1 cellular context compared by ENCODE assay signal in genomic region chr6:28349892-28350737, GRCh38.
TF ChIP-seq lines count a peak whose summit lies in the region.

Gene ZKSCAN3 (plus strand): TSS chr6:28349947. CDS start chr6:28359587, 9,640 bp downstream.

TF ChIP-seq in K562, 482 proteins besides CTCF, POLR2A, EP300 and RAD21 (continued from another document and continues in another):
- TF ChIP-seq MNT (conservative IDR thresholded peaks at IDR 0.05) (peak in 1 of 2 experiments; percentile 78; a peak in 2 of 4 replicates), GABPA (tag; conservative IDR thresholded peaks at IDR 0.05; ENCODE audit: low read depth) (peak; percentile 96), ZBTB33 (CRISPR knock-in tag; IDR thresholded peaks at IDR 0.05) (peak; percentile 46; the same call in 1 of the 2 replicates), ZNF316 (IDR thresholded peaks at IDR 0.05) (peak; percentile 72), PHB2 (IDR thresholded peaks at IDR 0.05; ENCODE audit: low read depth) (peak; percentile 50; the same call in 1 of the 2 replicates), PKNOX1 (IDR thresholded peaks at IDR 0.05) (no peak), ZNF311 (CRISPR knock-in tag; IDR thresholded peaks at IDR 0.05) (no peak), MTA3 (IDR thresholded peaks at IDR 0.05; ENCODE audit: borderline replicate concordance) (peak; percentile 91), CTBP1 (IDR thresholded peaks at IDR 0.05; ENCODE audit: borderline replicate concordance) (peak; percentile 88), ZBTB7A (IDR thresholded peaks at IDR 0.05; ENCODE audit: borderline replicate concordance, control insufficient read depth, low read depth, low read length) (peak; percentile 88), GABPB2 (CRISPR knock-in tag; conservative IDR thresholded peaks at IDR 0.05) (no peak), ZNF217 (CRISPR knock-in tag; IDR thresholded peaks at IDR 0.05) (no peak), KLF6 (CRISPR knock-in tag; IDR thresholded peaks at IDR 0.05; ENCODE audit: borderline replicate concordance) (peak; percentile 48; the same call in 1 of the 2 replicates), TBL1XR1 (IDR thresholded peaks at IDR 0.05; ENCODE audit: low read length in 2 of 2) (peak in 1 of 2 experiments; percentile 23; a peak in 2 of 4 replicates), ZNF280A (IDR thresholded peaks at IDR 0.05; ENCODE audit: low read depth, partially characterized antibody) (no peak), ZNF717 (CRISPR knock-in tag; IDR thresholded peaks at IDR 0.05) (no peak), MEF2D (tag; conservative IDR thresholded peaks at IDR 0.05; ENCODE audit: low read depth) (peak; percentile 69; the same call in 1 of the 2 replicates), CBFA2T3 (IDR thresholded peaks at IDR 0.05) (peak; percentile 50; the same call in 1 of the 2 replicates), NFRKB (IDR thresholded peaks at IDR 0.05; ENCODE audit: low read depth) (peak; percentile 96), ZFPM2 (CRISPR knock-in tag; IDR thresholded peaks at IDR 0.05) (0 out of 2 replicates have a peak, but pooled peaks have one; percentile 62), PHB (CRISPR knock-in tag; IDR thresholded peaks at IDR 0.05) (peak; percentile 82; the same call in 1 of the 2 replicates), ATF3 (IDR thresholded peaks at IDR 0.05) (peak; percentile 26; the same call in 1 of the 2 replicates), ATF3 (CRISPR knock-in tag; conservative IDR thresholded peaks at IDR 0.05) (no peak), FOXJ3 (CRISPR knock-in tag; IDR thresholded peaks at IDR 0.05) (no peak), ZNF165 (CRISPR knock-in tag; IDR thresholded peaks at IDR 0.05; ENCODE audit: borderline replicate concordance) (0 out of 2 replicates have a peak, but pooled peaks have one; percentile 50), DIDO1 (tag; IDR thresholded peaks at IDR 0.05; ENCODE audit: low read depth) (peak; percentile 72; the same call in 1 of the 2 replicates), FOSL1 (tag; conservative IDR thresholded peaks at IDR 0.05) (0 out of 2 replicates have a peak, but pooled peaks have one; percentile 30), DLX4 (CRISPR knock-in tag; IDR thresholded peaks at IDR 0.05) (no peak), U2AF2 (optimal IDR thresholded peaks at IDR 0.05; ENCODE audit: low read depth, low read length) (no peak), JUND (IDR thresholded peaks at IDR 0.05; ENCODE audit: borderline replicate concordance, low read depth, low read length) (peak; percentile 77), JUND (tag; IDR thresholded peaks at IDR 0.05; ENCODE audit: borderline replicate concordance, low read depth, low read length) (peak; percentile 9; the same call in 1 of the 3 replicates), IFI16 (CRISPR knock-in tag; IDR thresholded peaks at IDR 0.05) (no peak), FOXP1 (CRISPR knock-in tag; IDR thresholded peaks at IDR 0.05) (peak; percentile 86), PRDM10 (IDR thresholded peaks at IDR 0.05; ENCODE audit: partially characterized antibody) (peak; percentile 86), HMG20B (CRISPR knock-in tag; IDR thresholded peaks at IDR 0.05) (no peak), BCLAF1 (IDR thresholded peaks at IDR 0.05; ENCODE audit: borderline replicate concordance in 1 of 2, control insufficient read depth in 1 of 2, low read depth in 2 of 2, low read length in 1 of 2) (peak in 1 of 2 experiments; percentile 75; a peak in 1 of 4 replicates), SPI1 (IDR thresholded peaks at IDR 0.05; ENCODE audit: borderline replicate concordance, low read depth, low read length) (peak; percentile 62), HIVEP1 (CRISPR knock-in tag; IDR thresholded peaks at IDR 0.05) (no peak), ZNF766 (CRISPR knock-in tag; conservative IDR thresholded peaks at IDR 0.05) (peak; percentile 70), ARNT (IDR thresholded peaks at IDR 0.05) (peak; percentile 87 to 91), UBTF (IDR thresholded peaks at IDR 0.05; ENCODE audit: borderline replicate concordance in 1 of 2, low read depth in 2 of 2, low read length in 2 of 2) (peak in 1 of 2 experiments; percentile 86; a peak in 2 of 4 replicates), SRF (CRISPR knock-in tag; IDR thresholded peaks at IDR 0.05) (0 out of 4 replicates have a peak, but pooled peaks of 1 of the 2 experiments have one; percentile 64), TOE1 (IDR thresholded peaks at IDR 0.05; ENCODE audit: borderline replicate concordance) (peak; percentile 87), TOE1 (CRISPR knock-in tag; IDR thresholded peaks at IDR 0.05; ENCODE audit: borderline replicate concordance, low read depth) (no peak), ZFP36 (IDR thresholded peaks at IDR 0.05; ENCODE audit: low read depth, low read length, partially characterized antibody) (peak; percentile 55), ZNF384 (IDR thresholded peaks at IDR 0.05; ENCODE audit: low read depth, low read length) (no peak), RBBP5 (IDR thresholded peaks at IDR 0.05; ENCODE audit: borderline replicate concordance, insufficient read depth, low read length, poor library complexity, severe bottlenecking) (peak; percentile 89), HDAC2 (IDR thresholded peaks at IDR 0.05) (peak; percentile 92), CHD4 (IDR thresholded peaks at IDR 0.05; ENCODE audit: insufficient read depth, insufficient replicate concordance, low read depth, low read length, poor library complexity, severe bottlenecking) (peak; percentile 82), SNRNP70 (optimal IDR thresholded peaks at IDR 0.05; ENCODE audit: low read depth, low read length) (no peak)
